ENCODE assay signal across 19 cellular contexts in the genomic region with DNA sequence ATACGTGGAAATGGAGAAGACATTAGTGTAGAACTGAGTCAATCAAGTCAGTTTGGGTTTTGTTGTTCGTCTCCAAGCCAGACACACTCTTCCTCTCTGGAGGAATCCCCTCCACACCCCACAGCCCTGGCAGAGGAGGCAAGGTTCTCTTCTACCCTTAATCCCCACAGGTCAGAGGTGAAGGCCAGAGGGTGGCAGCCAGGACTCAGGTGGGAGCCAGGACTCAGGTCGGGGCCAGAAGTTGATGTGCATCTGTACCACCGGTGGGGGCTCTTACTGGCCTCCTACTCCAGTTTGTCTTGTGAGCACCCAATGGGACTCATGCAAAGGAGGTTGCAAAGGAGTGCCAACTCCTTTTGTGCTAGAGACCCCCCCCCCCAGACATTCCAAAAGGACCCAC.
DNase-seq lines count a peak whose midpoint lies in the region; ATAC-seq and TF ChIP-seq lines count a peak whose summit lies in the region.
"Had no signal": no experiment of that assay in that cellular context is flagged by ENCODE, and none has a peak within 500 bp of the region (broad histone marks: within the 10 kb centered on the region; RNA-seq: fewer than 3 reads in every experiment).

No MANE protein-coding gene starts in this region.

- H3K79me1 ChIP-seq in IMR-90 (ENCODE audit: low read depth in 1 of 2, low read length in 2 of 2) = no peaks in the 10 kb centered on the region
- H3K79me1 ChIP-seq in mesenchymal stem cell (replicated peaks; ENCODE audit: low read length, poor library complexity, severe bottlenecking) = no peaks in the 10 kb centered on the region
- H3K79me1 ChIP-seq in neuronal stem cell (ENCODE audit: low read depth, low read length) = no peaks in the 10 kb centered on the region

- H2BK12ac ChIP-seq in mesenchymal stem cell (ENCODE audit: low read length in 2 of 2) = no peak overlapping the region
- H2BK12ac ChIP-seq in neuronal stem cell (ENCODE audit: low read length) = no peak overlapping the region

- H2BK120ac ChIP-seq in IMR-90 (ENCODE audit: low read depth, low read length) = no peak overlapping the region
- H2BK120ac ChIP-seq in mesenchymal stem cell (ENCODE audit: low read depth, low read length) = peak overlapping the region; percentile 61
- H2BK120ac ChIP-seq in neuronal stem cell (ENCODE audit: low read depth, low read length) = no peak overlapping the region

- no peaks in the 10 kb centered on the region for H3K9me3 Mint-ChIP-seq in T-helper 2 cell treated with Interferon-gamma antibody and Interleukin-4, amounts not matched to agents 5 μg/mL and 100 μg/mL, for 36 hours

- H2BK20ac ChIP-seq in IMR-90 (ENCODE audit: low read depth, low read length) = no peak overlapping the region

- H3K4ac ChIP-seq in IMR-90 (ENCODE audit: low read depth, low read length) (no peak overlapping the region), mesenchymal stem cell (ENCODE audit: low read depth in 1 of 2, low read length in 2 of 2) (peak overlapping the region in 1 of 2 experiments; percentile 64), neuronal stem cell (ENCODE audit: low read length) (no peak overlapping the region)

- H2BK15ac ChIP-seq in IMR-90 (ENCODE audit: low read depth, low read length) (no peak overlapping the region), mesenchymal stem cell (ENCODE audit: low read depth, poor library complexity, severe bottlenecking) (no peak overlapping the region), neuronal stem cell (ENCODE audit: low read length) (no peak overlapping the region)

- POLR2A ChIA-PET in IMR-90 (lab: Charles Lee; ENCODE audit: unreplicated experiment) (no interaction called here), GM10248 (lab: Yijun Ruan, JAX) (no interaction called here)

- no peaks in the 10 kb centered on the region; the same call in 1 of the 2 replicates for H3K27me3 ChIP-seq in IMR-90 (ENCODE audit: control insufficient read depth, insufficient read depth, low read length)
- H3K27me3 ChIP-seq in mesenchymal stem cell (ENCODE audit: control insufficient read depth in 1 of 2, insufficient read depth in 1 of 2, low read length in 2 of 2) = no peaks in the 10 kb centered on the region
- no peaks in the 10 kb centered on the region for H3K27me3 ChIP-seq in neuronal stem cell (ENCODE audit: control insufficient read depth in 3 of 3, insufficient read depth in 3 of 3, low read depth in 1 of 3, low read length in 3 of 3)
- H3K27me3 ChIP-seq: BLaER1 treated with 17β-estradiol and CSF1 and Interleukin-3, amounts not matched to agents 10 nM and 100 nM had no signal

- H3K4me3 Mint-ChIP-seq in T-helper 2 cell treated with Interferon-gamma antibody and Interleukin-4, amounts not matched to agents 5 μg/mL and 100 μg/mL, for 36 hours = no peak overlapping the region
- H3K4me3 Mint-ChIP-seq: B cell; CD4-positive, alpha-beta T cell; CD8-positive, alpha-beta T cell had no signal

- H3K4me3 ChIP-seq in IMR-90 (ENCODE audit: insufficient read depth, low read depth, low read length) (no peak overlapping the region), mesenchymal stem cell (ENCODE audit: insufficient read depth in 1 of 2, low read depth in 1 of 2, low read length in 2 of 2) (no peak overlapping the region), neuronal stem cell (ENCODE audit: low read length in 2 of 2) (no peak overlapping the region)
- H3K4me3 ChIP-seq: A549; BLaER1 treated with 17β-estradiol and CSF1 and Interleukin-3, amounts not matched to agents 10 nM and 100 nM; GM12878 had no signal

- H2AK5ac ChIP-seq in IMR-90 (ENCODE audit: low read depth, low read length) (no peak overlapping the region), mesenchymal stem cell (ENCODE audit: low read length, severe bottlenecking) (no peak overlapping the region), neuronal stem cell (ENCODE audit: low read depth, low read length) (no peak overlapping the region)

- H3K14ac ChIP-seq in IMR-90 (replicated peaks; ENCODE audit: low read depth, low read length) (no peak overlapping the region), mesenchymal stem cell (ENCODE audit: low read length in 2 of 2) (no peak overlapping the region), neuronal stem cell (ENCODE audit: low read length) (no peak overlapping the region)

- BruUV-seq in IMR-90 (replicated peaks; lab: Mats Ljungman, UMichigan) = no TSS peak

- no peak overlapping the region for H3K56ac ChIP-seq in IMR-90 (ENCODE audit: extremely low read depth, insufficient read depth, low read length)

- H2BK5ac ChIP-seq in IMR-90 (ENCODE audit: low read depth, low read length, poor library complexity, severe bottlenecking) (no peak overlapping the region), mesenchymal stem cell (ENCODE audit: low read depth, low read length, poor library complexity, severe bottlenecking) (no peak overlapping the region), neuronal stem cell (ENCODE audit: low read length) (no peak overlapping the region)

- H3K4me2 ChIP-seq in IMR-90 (ENCODE audit: low read depth, low read length) (no peak overlapping the region), mesenchymal stem cell (ENCODE audit: low read length, poor library complexity, severe bottlenecking) (no peak overlapping the region), neuronal stem cell (ENCODE audit: insufficient read depth, low read length, poor library complexity, severe bottlenecking) (no peak overlapping the region)
- H3K4me2 ChIP-seq: A549; BLaER1 treated with 17β-estradiol and CSF1 and Interleukin-3, amounts not matched to agents 10 nM and 100 nM had no signal

- H3K27ac ChIP-seq in IMR-90 (ENCODE audit: insufficient read depth, low read length) (no peak overlapping the region), mesenchymal stem cell (ENCODE audit: low read length, poor library complexity, severe bottlenecking) (no peak overlapping the region), neuronal stem cell (replicated peaks; ENCODE audit: low read length) (no peak overlapping the region)
- H3K27ac ChIP-seq: 22Rv1; A549; BLaER1 treated with 17β-estradiol and CSF1 and Interleukin-3, amounts not matched to agents 10 nM and 100 nM; C4-2B had no signal

- no peak for TF ChIP-seq CTCF in IMR-90 (conservative IDR thresholded peaks at IDR 0.05; ENCODE audit: low read depth, low read length)
- TF ChIP-seq CTCF in GM10248 (IDR thresholded peaks at IDR 0.05; ENCODE audit: control extremely low read depth, extremely low read depth, low read depth, missing control alignments) = no peak

- H3K27me3 Mint-ChIP-seq in T-helper 2 cell treated with Interferon-gamma antibody and Interleukin-4, amounts not matched to agents 5 μg/mL and 100 μg/mL, for 36 hours (ENCODE audit: low read depth) = no peaks in the 10 kb centered on the region

- H3K9me1 ChIP-seq in IMR-90 (ENCODE audit: insufficient read depth, low read length) = peaks cover 5% of the 10 kb centered on the region; the same call in 1 of the 2 replicates

- H4K91ac ChIP-seq in IMR-90 (ENCODE audit: insufficient read depth, low read depth, low read length) = no peak overlapping the region; the same call in 1 of the 2 replicates
- peak overlapping the region; percentile 15 for H4K91ac ChIP-seq in mesenchymal stem cell (ENCODE audit: low read length)
- no peak overlapping the region for H4K91ac ChIP-seq in neuronal stem cell (ENCODE audit: low read depth, low read length, poor library complexity)

- no peak for TF ChIP-seq RAD21 in IMR-90 (IDR thresholded peaks at IDR 0.05; ENCODE audit: low read length)

- CTCF ChIA-PET in IMR-90 (lab: Yijun Ruan, JAX) (interaction anchor here (0.7 kb wide), 1 partner anchor 42 kb away, joined by 5 read pairs; no protein-coding TSS in a partner anchor), GM10248 (lab: Yijun Ruan, JAX) (no interaction called here)

- dilution Hi-C loops in IMR-90 (cut with HindIII; ENCODE audit: low sequenced_read_pairs, unreplicated experiment) = no loop called here

- no peak overlapping the region for H3K27ac Mint-ChIP-seq in T-helper 2 cell treated with Interferon-gamma antibody and Interleukin-4, amounts not matched to agents 5 μg/mL and 100 μg/mL, for 36 hours
- H3K27ac Mint-ChIP-seq: B cell; CD4-positive, alpha-beta T cell; CD8-positive, alpha-beta T cell had no signal

- H3K9me3 ChIP-seq in IMR-90 (ENCODE audit: control insufficient read depth, insufficient read depth, low read length) (no peaks in the 10 kb centered on the region), mesenchymal stem cell (ENCODE audit: control insufficient read depth, low read length) (peaks cover 3% of the 10 kb centered on the region), neuronal stem cell (replicated peaks in 1 of 2; ENCODE audit: control insufficient read depth in 2 of 2, insufficient read depth in 1 of 2, low read depth in 1 of 2, low read length in 2 of 2) (no peaks in the 10 kb centered on the region)
- H3K9me3 ChIP-seq: A549, Caco-2 had no signal

- H3K36me3 Mint-ChIP-seq in T-helper 2 cell treated with Interferon-gamma antibody and Interleukin-4, amounts not matched to agents 5 μg/mL and 100 μg/mL, for 36 hours (ENCODE audit: low read depth) = no peaks in the 10 kb centered on the region
- H3K36me3 Mint-ChIP-seq: CD8-positive, alpha-beta T cell had no signal

- peak overlapping the region; percentile 37 for H2AFZ ChIP-seq in IMR-90 (replicated peaks; ENCODE audit: low read length, poor library complexity)
- H2AFZ ChIP-seq in mesenchymal stem cell (ENCODE audit: low read depth, low read length) = no peak overlapping the region
- H2AFZ ChIP-seq in neuronal stem cell (ENCODE audit: low read length) = no peak overlapping the region

- H3K4me1 ChIP-seq in IMR-90 (ENCODE audit: control insufficient read depth, insufficient read depth, low read length) (peaks cover 8% of the 10 kb centered on the region), mesenchymal stem cell (ENCODE audit: control insufficient read depth, insufficient read depth, low read depth, low read length) (no peaks in the 10 kb centered on the region), neuronal stem cell (ENCODE audit: control insufficient read depth in 2 of 2, insufficient read depth in 1 of 2, low read depth in 1 of 2, low read length in 2 of 2) (no peaks in the 10 kb centered on the region)
- H3K4me1 ChIP-seq: BLaER1 treated with 17β-estradiol and CSF1 and Interleukin-3, amounts not matched to agents 10 nM and 100 nM; Caco-2 had no signal

- no peak overlapping the region for H3K9ac ChIP-seq in IMR-90 (ENCODE audit: low read depth, low read length)
- H3K9ac ChIP-seq in mesenchymal stem cell (ENCODE audit: low read length) = no peak overlapping the region
- H3K9ac ChIP-seq in neuronal stem cell (ENCODE audit: low read depth, low read length, poor library complexity) = no peak overlapping the region
- H3K9ac ChIP-seq: BLaER1 treated with 17β-estradiol and CSF1 and Interleukin-3, amounts not matched to agents 10 nM and 100 nM had no signal

- H4K8ac ChIP-seq in IMR-90 (ENCODE audit: low read depth in 2 of 2, low read length in 2 of 2) (no peak overlapping the region), mesenchymal stem cell (ENCODE audit: low read length) (no peak overlapping the region), neuronal stem cell (ENCODE audit: low read depth, low read length) (no peak overlapping the region)

- no peaks in the 10 kb centered on the region for H4K20me1 ChIP-seq in IMR-90 (ENCODE audit: insufficient read depth, low read length)
- H4K20me1 ChIP-seq: BLaER1 treated with 17β-estradiol and CSF1 and Interleukin-3, amounts not matched to agents 10 nM and 100 nM had no signal

- no peak for ATAC-seq in IMR-90 (ENCODE audit: low read depth)
- ATAC-seq: A549; CD8-positive, alpha-beta T cell; GM12878 had no signal

- WGBS in IMR-90 (ENCODE audit: extremely low coverage in 2 of 2, insufficient read length in 1 of 2), 2 experiments = no CpG with 5 or more reads among the region's 4 CpGs
- WGBS in mesenchymal stem cell = 90% methylated on average over 4 of the region's 4 CpGs
- WGBS in neuronal stem cell (ENCODE audit: extremely low coverage in 2 of 2, insufficient read length in 2 of 2, insufficient replicate concordance in 1 of 2), 2 donors = no CpG with 5 or more reads among the region's 4 CpGs

- no peak overlapping the region for H2AK9ac ChIP-seq in IMR-90 (replicated peaks; ENCODE audit: low read depth, low read length, poor library complexity)

- no peaks in the 10 kb centered on the region for H3K4me1 Mint-ChIP-seq in T-helper 2 cell treated with Interferon-gamma antibody and Interleukin-4, amounts not matched to agents 5 μg/mL and 100 μg/mL, for 36 hours (ENCODE audit: low read depth)
- H3K4me1 Mint-ChIP-seq: B cell had no signal

- H3K36me3 ChIP-seq in IMR-90 (ENCODE audit: control insufficient read depth, insufficient read depth, low read length) = no peaks in the 10 kb centered on the region
- H3K36me3 ChIP-seq in mesenchymal stem cell (ENCODE audit: control insufficient read depth in 1 of 2, insufficient read depth in 2 of 2, low read depth in 1 of 2, low read length in 2 of 2) = no peaks in the 10 kb centered on the region
- H3K36me3 ChIP-seq in neuronal stem cell (replicated peaks in 1 of 2; ENCODE audit: control insufficient read depth in 2 of 2, insufficient read depth in 2 of 2, low read length in 2 of 2) = no peaks in the 10 kb centered on the region
- H3K36me3 ChIP-seq: BLaER1 treated with 17β-estradiol and CSF1 and Interleukin-3, amounts not matched to agents 10 nM and 100 nM had no signal

- no peak for TF ChIP-seq POLR2A in IMR-90 (IDR thresholded peaks at IDR 0.05; ENCODE audit: low read depth, low read length)

- H3K18ac ChIP-seq in IMR-90 (ENCODE audit: low read depth, low read length) = no peak overlapping the region
- no peak overlapping the region for H3K18ac ChIP-seq in mesenchymal stem cell (ENCODE audit: low read depth in 1 of 2, low read length in 2 of 2)
- H3K18ac ChIP-seq in neuronal stem cell (ENCODE audit: low read length) = peak overlapping the region; percentile 12

- intact Hi-C loops in IMR-90 (cut with micrococcal nuclease) = no loop called here

- in situ Hi-C loops in IMR-90 (cut with MboI; ENCODE audit: low sequenced_read_pairs) = no loop called here

- H3K23ac ChIP-seq in IMR-90 (ENCODE audit: low read depth, low read length) (no peak overlapping the region), mesenchymal stem cell (ENCODE audit: low read length in 2 of 2) (no peak overlapping the region), neuronal stem cell (ENCODE audit: low read depth, low read length, poor library complexity) (no peak overlapping the region)

- H4K5ac ChIP-seq in IMR-90 (ENCODE audit: low read depth, low read length) = no peak overlapping the region

- DNase-seq in IMR-90 (no peak), mesenchymal stem cell (no peak), neuronal stem cell (ENCODE audit: low spot score) (no peak), GM10248 (ENCODE audit: extremely low spot score) (no peak), NCI-H1105 (lab: John Stamatoyannopoulos, UW) (no peak)
- no peak for DNase-seq in T-helper 2 cell treated with Interferon-gamma antibody and Interleukin-4, amounts not matched to agents 5 μg/mL and 100 μg/mL, for 36 hours (ENCODE audit: low spot score)
- DNase-seq: AML-193; Caco-2; Calu3; CD4-positive, alpha-beta T cell; CD8-positive, alpha-beta T cell; DMS79 treated with DMSO at 0.1 percent for 48 hours; GF-D8 had no signal
